8 cellular contexts compared by ENCODE assay signal in genomic region chr2:100416939-100417744, GRCh38. TPM values are rescaled to one million over a fixed set of nuclear protein-coding genes. Genes with fewer than 3 reads are reported as not detected.
DNase-seq lines count a peak whose midpoint lies in the region; ATAC-seq and TF ChIP-seq lines count a peak whose summit lies in the region.

Gene CHST10, minus strand, starts transcription at chr2:100417668. Its CDS starts 10,993 bp downstream, at chr2:100406675.

- H4K20me1 ChIP-seq in BLaER1 treated with 17β-estradiol and CSF1 and Interleukin-3, amounts not matched to agents 10 nM and 100 nM = peaks cover 0 to 18% (median 0%) of the 10 kb centered on the region in 11 experiments; a peak in 4 of 22 replicates
- H4K20me1 ChIP-seq in OCI-LY1 (ENCODE audit: insufficient read depth, low read length) = no peaks in the 10 kb centered on the region

- no peaks in the 10 kb centered on the region for H3K36me3 Mint-ChIP-seq in activated T-helper 17 cell treated with anti-CD3 and anti-CD28 coated beads, Interleukin-2, amount 50 U/mL, for 72 hours (ENCODE audit: low read depth)
- H3K36me3 Mint-ChIP-seq in natural killer cell treated with Interleukin-12 subunit alpha and Interleukin-12 subunit beta and Interleukin-15 and Interleukin-18, amount 100 ng/mL, for 72 hours = no peaks in the 10 kb centered on the region
- peaks cover 15% of the 10 kb centered on the region for H3K36me3 Mint-ChIP-seq in stimulated activated naive CD8-positive, alpha-beta T cell treated with anti-CD3 and anti-CD28 coated beads, Interleukin-15, Interleukin-2, amounts not matched to agents 100 ng/mL and 50 ng/mL, for 24 hours (ENCODE audit: low read depth)

- peaks cover 11% of the 10 kb centered on the region for H3K4me1 Mint-ChIP-seq in activated T-helper 17 cell treated with anti-CD3 and anti-CD28 coated beads, Interleukin-2, amount 50 U/mL, for 72 hours
- peaks cover 12 to 19% of the 10 kb centered on the region in 2 donors for H3K4me1 Mint-ChIP-seq in natural killer cell treated with Interleukin-12 subunit alpha and Interleukin-12 subunit beta and Interleukin-15 and Interleukin-18, amount 100 ng/mL, for 72 hours (ENCODE audit: low read depth in 2 of 2)
- peaks cover 36% of the 10 kb centered on the region for H3K4me1 Mint-ChIP-seq in stimulated activated naive CD8-positive, alpha-beta T cell treated with anti-CD3 and anti-CD28 coated beads, Interleukin-15, Interleukin-2, amounts not matched to agents 100 ng/mL and 50 ng/mL, for 24 hours (ENCODE audit: low read depth)

- H3K4me3 Mint-ChIP-seq in activated T-helper 17 cell treated with anti-CD3 and anti-CD28 coated beads, Interleukin-2, amount 50 U/mL, for 72 hours = peak within 1 kb of the TSS; percentile 85
- peak within 1 kb of the TSS; percentile 92 for H3K4me3 Mint-ChIP-seq in natural killer cell treated with Interleukin-12 subunit alpha and Interleukin-12 subunit beta and Interleukin-15 and Interleukin-18, amount 100 ng/mL, for 72 hours
- H3K4me3 Mint-ChIP-seq in stimulated activated naive CD8-positive, alpha-beta T cell treated with anti-CD3 and anti-CD28 coated beads, Interleukin-15, Interleukin-2, amounts not matched to agents 100 ng/mL and 50 ng/mL, for 24 hours = peak within 1 kb of the TSS; percentile 94

- peaks cover 15 to 26% (median 18%) of the 10 kb centered on the region in 10 experiments for H3K4me1 ChIP-seq in BLaER1 treated with 17β-estradiol and CSF1 and Interleukin-3, amounts not matched to agents 10 nM and 100 nM
- H3K4me1 ChIP-seq in OCI-LY1 (ENCODE audit: insufficient read depth, low read length, severe bottlenecking) = peaks cover 22% of the 10 kb centered on the region

- H3K9me3 Mint-ChIP-seq in activated T-helper 17 cell treated with anti-CD3 and anti-CD28 coated beads, Interleukin-2, amount 50 U/mL, for 72 hours = no peaks in the 10 kb centered on the region
- no peaks in the 10 kb centered on the region for H3K9me3 Mint-ChIP-seq in natural killer cell treated with Interleukin-12 subunit alpha and Interleukin-12 subunit beta and Interleukin-15 and Interleukin-18, amount 100 ng/mL, for 72 hours
- peaks cover 4% of the 10 kb centered on the region for H3K9me3 Mint-ChIP-seq in stimulated activated naive CD8-positive, alpha-beta T cell treated with anti-CD3 and anti-CD28 coated beads, Interleukin-15, Interleukin-2, amounts not matched to agents 100 ng/mL and 50 ng/mL, for 24 hours

- peaks cover 10 to 29% (median 27%) of the 10 kb centered on the region in 11 experiments for H3K36me3 ChIP-seq in BLaER1 treated with 17β-estradiol and CSF1 and Interleukin-3, amounts not matched to agents 10 nM and 100 nM
- peaks cover 5% of the 10 kb centered on the region; the same call in 1 of the 2 replicates for H3K36me3 ChIP-seq in OCI-LY1 (ENCODE audit: insufficient read depth, low read length)

- DNase-seq in GM19238 (ENCODE audit: insufficient read length, low spot score) (peak; percentile 72), fibroblast of peridontal ligament (ENCODE audit: extremely low read depth) (peak; percentile 38)
- DNase-seq in natural killer cell treated with Interleukin-12 subunit alpha and Interleukin-12 subunit beta and Interleukin-15 and Interleukin-18, amount 100 ng/mL, for 72 hours (ENCODE audit: low spot score) = peak; percentile 77

- no peaks in the 10 kb centered on the region for H3K27me3 Mint-ChIP-seq in activated T-helper 17 cell treated with anti-CD3 and anti-CD28 coated beads, Interleukin-2, amount 50 U/mL, for 72 hours
- H3K27me3 Mint-ChIP-seq in natural killer cell treated with Interleukin-12 subunit alpha and Interleukin-12 subunit beta and Interleukin-15 and Interleukin-18, amount 100 ng/mL, for 72 hours = no peaks in the 10 kb centered on the region
- no peaks in the 10 kb centered on the region for H3K27me3 Mint-ChIP-seq in stimulated activated naive CD8-positive, alpha-beta T cell treated with anti-CD3 and anti-CD28 coated beads, Interleukin-15, Interleukin-2, amounts not matched to agents 100 ng/mL and 50 ng/mL, for 24 hours

- H3K27ac ChIP-seq in BLaER1 treated with 17β-estradiol and CSF1 and Interleukin-3, amounts not matched to agents 10 nM and 100 nM = peak within 1 kb of the TSS; percentile 83 to 91 (median 88)
- no peak within 1 kb of the TSS for H3K27ac ChIP-seq in OCI-LY1 (ENCODE audit: low read depth, low read length, poor library complexity, severe bottlenecking)

- H3K4me3 ChIP-seq in BLaER1 treated with 17β-estradiol and CSF1 and Interleukin-3, amounts not matched to agents 10 nM and 100 nM = peak within 1 kb of the TSS; percentile 75 to 93 (median 82)
- H3K4me3 ChIP-seq in OCI-LY1 (ENCODE audit: low read depth, low read length, poor library complexity, severe bottlenecking) = peak within 1 kb of the TSS; percentile 94

- TF ChIP-seq CTCF in OCI-LY1 (IDR thresholded peaks at IDR 0.05; ENCODE audit: low read length) = no peak

- no peaks in the 10 kb centered on the region for H3K27me3 ChIP-seq in BLaER1 treated with 17β-estradiol and CSF1 and Interleukin-3, amounts not matched to agents 10 nM and 100 nM
- peaks cover 2% of the 10 kb centered on the region; the same call in 1 of the 2 replicates for H3K27me3 ChIP-seq in OCI-LY1 (ENCODE audit: insufficient read depth, low read length)

- H3K9me2 ChIP-seq in OCI-LY1 (ENCODE audit: low read depth, low read length) = no peaks in the 10 kb centered on the region

- H3K9me3 ChIP-seq in BLaER1 treated with 17β-estradiol and CSF1 and Interleukin-3, amounts not matched to agents 10 nM and 100 nM (replicated peaks in 1 of 11) = no peaks in the 10 kb centered on the region
- no peaks in the 10 kb centered on the region for H3K9me3 ChIP-seq in OCI-LY1 (ENCODE audit: low read length)

- H3K79me2 ChIP-seq in OCI-LY1 (ENCODE audit: insufficient read depth, low read length) = no peaks in the 10 kb centered on the region

- peak within 1 kb of the TSS; percentile 84 to 99 (median 93) for H3K4me2 ChIP-seq in BLaER1 treated with 17β-estradiol and CSF1 and Interleukin-3, amounts not matched to agents 10 nM and 100 nM
- peak within 1 kb of the TSS; percentile 97 for H3K4me2 ChIP-seq in OCI-LY1 (ENCODE audit: low read length)

- H2AFZ ChIP-seq in OCI-LY1 (ENCODE audit: low read length) = peak within 1 kb of the TSS; percentile 97

- H3K9ac ChIP-seq in BLaER1 treated with 17β-estradiol and CSF1 and Interleukin-3, amounts not matched to agents 10 nM and 100 nM = peak within 1 kb of the TSS; percentile 84 to 95 (median 90)
- peak within 1 kb of the TSS; percentile 90 for H3K9ac ChIP-seq in OCI-LY1 (ENCODE audit: low read length)

- peak within 1 kb of the TSS; percentile 67 for H3K27ac Mint-ChIP-seq in activated T-helper 17 cell treated with anti-CD3 and anti-CD28 coated beads, Interleukin-2, amount 50 U/mL, for 72 hours
- peak within 1 kb of the TSS; percentile 38 to 88 for H3K27ac Mint-ChIP-seq in natural killer cell treated with Interleukin-12 subunit alpha and Interleukin-12 subunit beta and Interleukin-15 and Interleukin-18, amount 100 ng/mL, for 72 hours
- H3K27ac Mint-ChIP-seq in stimulated activated naive CD8-positive, alpha-beta T cell treated with anti-CD3 and anti-CD28 coated beads, Interleukin-15, Interleukin-2, amounts not matched to agents 100 ng/mL and 50 ng/mL, for 24 hours = peak within 1 kb of the TSS; percentile 82

- no peaks in the 10 kb centered on the region for H3F3A ChIP-seq in OCI-LY1 (ENCODE audit: insufficient read depth, low read length)

- ATAC-seq in HG03442 (IDR thresholded peaks at IDR 0.05; ENCODE audit: unreplicated experiment) = peak; percentile 91
- ATAC-seq in activated T-helper 17 cell treated with anti-CD3 and anti-CD28 coated beads, Interleukin-2, amount 50 U/mL, for 72 hours (replicated peaks) = peak; percentile 89
- ATAC-seq in natural killer cell treated with Interleukin-12 subunit alpha and Interleukin-12 subunit beta and Interleukin-15 and Interleukin-18, amount 100 ng/mL, for 72 hours = peak; percentile 91 to 93

RNA-seq across cellular contexts. Expression of gene CHST10, which starts in this region (rescaled TPM):
- 1 to 10 TPM; 3.3 to 9.9 TPM for total RNA-seq in activated T-helper 17 cell treated with anti-CD3 and anti-CD28 coated beads, Interleukin-2, amount 50 U/mL, for 72 hours
- total RNA-seq in natural killer cell treated with Interleukin-12 subunit alpha and Interleukin-12 subunit beta and Interleukin-15 and Interleukin-18, amount 100 ng/mL, for 72 hours = 10 to 100 TPM in 1 of 2 donors, 1 to 10 TPM in 1; 9.9 to 10.4 TPM
